21 cellular contexts compared by ENCODE assay signal in the genomic region with DNA sequence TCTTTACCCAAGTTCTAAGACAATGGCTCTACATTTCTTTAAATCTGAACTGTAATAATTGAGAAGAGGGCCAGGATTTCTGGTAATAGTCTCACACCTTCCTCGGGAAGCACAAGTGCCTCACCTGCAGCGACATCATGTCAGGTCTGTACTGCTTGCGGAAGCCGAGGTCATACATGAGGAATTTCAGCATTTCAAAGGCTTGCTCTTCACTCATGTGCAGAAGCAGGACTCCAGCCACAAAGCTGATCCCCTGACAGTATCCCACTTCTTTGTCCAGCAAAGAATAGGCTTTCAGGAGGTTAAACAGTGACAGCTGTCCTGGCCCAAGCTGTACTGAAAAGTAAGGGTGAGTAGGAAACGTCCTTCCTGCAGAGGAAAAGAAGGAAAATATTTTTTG.
DNase-seq lines count a peak whose midpoint lies in the region; ATAC-seq and TF ChIP-seq lines count a peak whose summit lies in the region.
"Had no signal": no experiment of that assay in that cellular context is flagged by ENCODE, and none has a peak within 500 bp of the region (broad histone marks: within the 10 kb centered on the region; RNA-seq: fewer than 3 reads in every experiment).

No MANE protein-coding gene starts in this region.

- peaks cover 73% of the 10 kb centered on the region for H3K4me1 Mint-ChIP-seq in activated naive CD8-positive, alpha-beta T cell treated with anti-CD3 and anti-CD28 coated beads, Interleukin-2, amount 50 U/mL, for 24 hours
- H3K4me1 Mint-ChIP-seq in neural crest cell: peaks cover 12% of the 10 kb centered on the region

- H3K36me3 Mint-ChIP-seq in activated naive CD8-positive, alpha-beta T cell treated with anti-CD3 and anti-CD28 coated beads, Interleukin-2, amount 50 U/mL, for 24 hours (ENCODE audit: low read depth): peaks cover 61% of the 10 kb centered on the region
- H3K36me3 Mint-ChIP-seq in neural crest cell (ENCODE audit: low read depth): no peaks in the 10 kb centered on the region
- H3K36me3 Mint-ChIP-seq: mesothelial cell of epicardium had no signal

- peaks cover 0 to 39% of the 10 kb centered on the region in 2 donors for H3K36me3 ChIP-seq in gastrocnemius medialis
- no peaks in the 10 kb centered on the region for H3K36me3 ChIP-seq in body of pancreas (replicated peaks in 1 of 2; ENCODE audit: insufficient read depth in 1 of 2, low read depth in 2 of 2)

- peak overlapping the region; percentile 50 for H3K4me3 ChIP-seq in GM12865 (ENCODE audit: low read depth, low read length)
- H3K4me3 ChIP-seq in gastrocnemius medialis: no peak overlapping the region
- H3K4me3 ChIP-seq in body of pancreas: no peak overlapping the region
- H3K4me3 ChIP-seq: heart left ventricle, SJCRH30, tibial nerve had no signal

- TF ChIP-seq POLR2A in gastrocnemius medialis (IDR thresholded peaks at IDR 0.05): no peak
- no peak for TF ChIP-seq POLR2A in body of pancreas (IDR thresholded peaks at IDR 0.05)

- DNase-seq in GM12865 (ENCODE audit: low read depth) (no peak), neural crest cell (ENCODE audit: low read depth, low spot score) (no peak), gastrocnemius medialis (no peak), body of pancreas (no peak), COLO668 (lab: John Stamatoyannopoulos, UW; ENCODE audit: unreplicated experiment) (no peak)
- DNase-seq in activated naive CD8-positive, alpha-beta T cell treated with anti-CD3 and anti-CD28 coated beads, Interleukin-2, amount 50 U/mL, for 24 hours: no peak
- DNase-seq: activated CD4-positive, alpha-beta T cell treated with anti-CD3 and anti-CD28 coated beads for 1 hour; DMS 273 treated with DMSO at 0.1 percent for 48 hours; effector CD4-positive, alpha-beta T cell; H7; heart left ventricle; Karpas-422; left cardiac atrium; MV-4-11; NCI-H1694; NCI-H526 treated with DMSO at 0.1 percent for 48 hours had no signal

- H3K4me1 ChIP-seq in gastrocnemius medialis: peaks cover 7 to 13% of the 10 kb centered on the region in 2 donors
- peaks cover 13% of the 10 kb centered on the region for H3K4me1 ChIP-seq in body of pancreas
- H3K4me1 ChIP-seq: SJCRH30, tibial nerve had no signal

- H3K27ac ChIP-seq in gastrocnemius medialis (no peak overlapping the region), body of pancreas (no peak overlapping the region)
- H3K27ac ChIP-seq: heart left ventricle, SJCRH30, tibial nerve had no signal

- no peaks in the 10 kb centered on the region for H3K9me3 Mint-ChIP-seq in activated naive CD8-positive, alpha-beta T cell treated with anti-CD3 and anti-CD28 coated beads, Interleukin-2, amount 50 U/mL, for 24 hours
- H3K9me3 Mint-ChIP-seq in neural crest cell: no peaks in the 10 kb centered on the region
- H3K9me3 Mint-ChIP-seq: mesothelial cell of epicardium had no signal

- in situ Hi-C loops in gastrocnemius medialis (cut with MboI; ENCODE audit: low sequenced_read_pairs in 4 of 4): no loop called here

- intact Hi-C loops in gastrocnemius medialis (cut with DNase I; ENCODE audit: low total_unique reads): no loop called here
- intact Hi-C loops in body of pancreas (cut with DNase I): no loop called here

- TF ChIP-seq CTCF in GM12865 (IDR thresholded peaks at IDR 0.05; ENCODE audit: insufficient read depth, low read depth, low read length, missing control alignments): no peak
- TF ChIP-seq CTCF in neural crest cell (conservative IDR thresholded peaks at IDR 0.05): no peak
- TF ChIP-seq CTCF in gastrocnemius medialis (IDR thresholded peaks at IDR 0.05 in 4 of 5, conservative IDR thresholded peaks at IDR 0.05 in 1 of 5): no peak
- TF ChIP-seq CTCF in body of pancreas (IDR thresholded peaks at IDR 0.05): no peak

- no peaks in the 10 kb centered on the region for H3K27me3 Mint-ChIP-seq in activated naive CD8-positive, alpha-beta T cell treated with anti-CD3 and anti-CD28 coated beads, Interleukin-2, amount 50 U/mL, for 24 hours
- H3K27me3 Mint-ChIP-seq in neural crest cell (ENCODE audit: low read depth): no peaks in the 10 kb centered on the region

- H3K27me3 ChIP-seq in gastrocnemius medialis: no peaks in the 10 kb centered on the region
- no peaks in the 10 kb centered on the region for H3K27me3 ChIP-seq in body of pancreas
- H3K27me3 ChIP-seq: heart left ventricle, SJCRH30, tibial nerve had no signal

- H3K27ac Mint-ChIP-seq in activated naive CD8-positive, alpha-beta T cell treated with anti-CD3 and anti-CD28 coated beads, Interleukin-2, amount 50 U/mL, for 24 hours: peak overlapping the region; percentile 90
- H3K27ac Mint-ChIP-seq in neural crest cell (ENCODE audit: unreplicated experiment): peak overlapping the region; percentile 83
- H3K27ac Mint-ChIP-seq: mesothelial cell of epicardium had no signal

- H3K9me3 ChIP-seq in gastrocnemius medialis: no peaks in the 10 kb centered on the region
- no peaks in the 10 kb centered on the region for H3K9me3 ChIP-seq in body of pancreas
- H3K9me3 ChIP-seq: heart left ventricle, SJCRH30, tibial nerve had no signal

- 78 to 92% methylated on average over 5 of the region's 5 CpGs for WGBS in body of pancreas, 2 donors

- ATAC-seq in HG03354 (IDR thresholded peaks at IDR 0.05; ENCODE audit: poor library complexity, severe bottlenecking, unreplicated experiment) (peak; percentile 6), gastrocnemius medialis (no peak), body of pancreas (no peak)
- no peak for ATAC-seq in activated naive CD8-positive, alpha-beta T cell treated with anti-CD3 and anti-CD28 coated beads, Interleukin-2, amount 50 U/mL, for 24 hours
- ATAC-seq: heart left ventricle, left cardiac atrium, sciatic nerve had no signal

- peak overlapping the region; percentile 60 for H3K4me3 Mint-ChIP-seq in activated naive CD8-positive, alpha-beta T cell treated with anti-CD3 and anti-CD28 coated beads, Interleukin-2, amount 50 U/mL, for 24 hours
- H3K4me3 Mint-ChIP-seq in neural crest cell: no peak overlapping the region
- H3K4me3 Mint-ChIP-seq: mesothelial cell of epicardium had no signal
